Comparison of ENCODE assay signal across 8 cellular contexts in the genomic region with DNA sequence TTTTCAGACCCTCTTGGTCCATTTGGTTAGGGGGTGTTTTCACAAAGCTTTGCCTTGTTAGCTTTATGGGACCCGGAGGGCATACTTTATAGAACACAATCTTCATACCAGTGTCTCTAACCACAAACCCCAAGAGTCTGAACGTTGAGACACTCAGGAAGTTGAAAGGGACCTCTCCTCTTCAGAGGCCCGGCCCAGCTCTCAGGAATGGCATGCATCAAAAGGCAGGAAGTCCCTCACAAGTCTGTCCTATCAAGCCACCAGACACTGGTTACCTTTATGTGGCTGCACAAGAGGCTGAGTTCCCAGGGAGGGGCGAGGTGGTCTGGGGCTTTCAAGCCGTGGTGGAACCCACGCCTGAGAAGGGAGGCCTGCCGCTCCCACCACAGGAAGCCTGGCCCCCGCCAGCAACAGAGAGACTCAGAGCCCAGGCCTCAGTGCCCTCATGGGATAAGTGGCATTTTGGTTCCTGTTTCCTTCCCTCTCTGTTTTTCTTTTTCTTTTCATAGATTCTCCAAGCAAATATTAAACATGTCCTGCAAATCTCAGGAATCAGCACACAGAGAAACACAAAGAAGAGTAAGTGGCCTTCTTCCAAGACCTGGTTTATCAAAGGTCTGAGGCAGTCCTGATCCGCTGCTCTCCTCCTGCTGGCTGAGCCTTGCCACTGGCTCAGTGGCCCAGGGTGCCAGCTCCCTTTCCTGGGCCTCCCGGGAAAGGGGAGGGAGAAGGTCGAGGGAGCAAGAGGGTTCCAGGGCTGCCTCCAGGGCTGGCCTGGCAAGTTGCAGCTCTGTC. TPM values are rescaled to one million over a fixed set of nuclear protein-coding genes. Genes with fewer than 3 reads are reported as not detected.
DNase-seq lines count a peak whose midpoint lies in the region; ATAC-seq and TF ChIP-seq lines count a peak whose summit lies in the region.
"Not testable (repeated sequence)": the region's sequence is repeated elsewhere in the genome, so short reads cannot be mapped to it uniquely, and the experiment has no call there.

No MANE protein-coding gene starts in this region.

- peaks cover 63% of the 10 kb centered on the region for H3K4me1 Mint-ChIP-seq in CD4-positive, alpha-beta T cell (ENCODE audit: low read depth)
- peaks cover 49% of the 10 kb centered on the region for H3K4me1 Mint-ChIP-seq in activated CD8-positive, alpha-beta T cell treated with anti-CD3 and anti-CD28 coated beads for 36 hours (ENCODE audit: low read depth)

- not testable (repeated sequence) for H3K27ac ChIP-seq in CD4-positive, alpha-beta T cell (ENCODE audit: low read depth, low read length)
- H3K27ac ChIP-seq in left lung: peak overlapping the region; percentile 39 to 49

- peak in 8 of 10 experiments; percentile 11 to 62 (median 47) for DNase-seq in CD4-positive, alpha-beta T cell
- peak; percentile 88 for DNase-seq in RPMI7951 (ENCODE audit: low read depth)
- DNase-seq in activated CD8-positive, alpha-beta T cell treated with anti-CD3 and anti-CD28 coated beads for 36 hours: peak; percentile 65
- not testable (repeated sequence) for DNase-seq in astrocyte of the spinal cord (ENCODE audit: low read depth, low spot score); left lung
- DNase-seq in stimulated activated CD4-positive, alpha-beta T cell treated with anti-CD3 and anti-CD28 coated beads, Interleukin-4, amount 100 ng/mL, for 24 hours: peak; percentile 14

- peak overlapping the region; percentile 84 for H3K4me3 Mint-ChIP-seq in CD4-positive, alpha-beta T cell
- peak overlapping the region; percentile 63 for H3K4me3 Mint-ChIP-seq in activated CD8-positive, alpha-beta T cell treated with anti-CD3 and anti-CD28 coated beads for 36 hours

- POLR2A ChIA-PET in CD4-positive, alpha-beta T cell (lab: Charles Lee): interaction anchor here (0.9 to 1.9 kb wide), 3 partner anchors 51 to 209 kb away, joined by 3 to 6 read pairs (median 4); partner anchors contain the start of genes CEP95 and SMURF2
- POLR2A ChIA-PET in activated CD8-positive, alpha-beta T cell treated with anti-CD3 and anti-CD28 coated beads for 36 hours (lab: Charles Lee): interaction anchor here (1.2 kb wide), 1 partner anchor 206 kb away, joined by 3 read pairs; the partner anchor contains the start of gene CEP95

- not testable (repeated sequence) for H3K27me3 ChIP-seq in CD4-positive, alpha-beta T cell (ENCODE audit: control insufficient read depth, insufficient read depth, low read length); left lung

- in situ Hi-C loops in astrocyte of the spinal cord (cut with HindIII; ENCODE audit: low sequenced_read_pairs): not testable (repeated sequence)

- intact Hi-C loops in CD4-positive, alpha-beta T cell (cut with DNase I, micrococcal nuclease): loop anchor here in 1 of 2 experiments (5.0 kb wide), 1 partner anchor 50 kb away; the partner anchor contains the start of gene SMURF2
- intact Hi-C loops in activated CD8-positive, alpha-beta T cell treated with anti-CD3 and anti-CD28 coated beads for 36 hours (cut with micrococcal nuclease): not testable (repeated sequence)
- intact Hi-C loops in left lung (cut with DNase I): loop anchor here in 1 of 2 donors (10.0 kb wide), 1 partner anchor 58 kb away; no protein-coding TSS in a partner anchor

- not testable (repeated sequence) for TF ChIP-seq CTCF in CD4-positive, alpha-beta T cell (IDR thresholded peaks at IDR 0.05); activated CD8-positive, alpha-beta T cell treated with anti-CD3 and anti-CD28 coated beads for 36 hours (IDR thresholded peaks at IDR 0.05); left lung (IDR thresholded peaks at IDR 0.05)
- peak; percentile 30 for TF ChIP-seq CTCF in astrocyte of the spinal cord (IDR thresholded peaks at IDR 0.05; ENCODE audit: low read depth, low read length)

- not testable (repeated sequence) for H3K27me3 Mint-ChIP-seq in CD4-positive, alpha-beta T cell; activated CD8-positive, alpha-beta T cell treated with anti-CD3 and anti-CD28 coated beads for 36 hours

- H3K4me3 ChIP-seq in astrocyte of the spinal cord (ENCODE audit: low read depth, low read length); left lung: not testable (repeated sequence)

- CTCF ChIA-PET in CD4-positive, alpha-beta T cell (lab: Charles Lee); activated CD8-positive, alpha-beta T cell treated with anti-CD3 and anti-CD28 coated beads for 36 hours (lab: Charles Lee): not testable (repeated sequence)

- H3K9me3 Mint-ChIP-seq in CD4-positive, alpha-beta T cell; activated CD8-positive, alpha-beta T cell treated with anti-CD3 and anti-CD28 coated beads for 36 hours: not testable (repeated sequence)

- H3K4me1 ChIP-seq in left lung: peaks cover 17 to 50% of the 10 kb centered on the region in 2 donors

- H3K36me3 Mint-ChIP-seq in CD4-positive, alpha-beta T cell (ENCODE audit: low read depth); activated CD8-positive, alpha-beta T cell treated with anti-CD3 and anti-CD28 coated beads for 36 hours (ENCODE audit: low read depth): not testable (repeated sequence)

- ATAC-seq in CD4-positive, alpha-beta T cell (ENCODE audit: poor library complexity): peak; percentile 80
- peak; percentile 73 for ATAC-seq in GM21390 (IDR thresholded peaks at IDR 0.05; ENCODE audit: unreplicated experiment)
- ATAC-seq in HG03432 (IDR thresholded peaks at IDR 0.05; ENCODE audit: unreplicated experiment): peak; percentile 83
- peak; percentile 63 for ATAC-seq in activated CD8-positive, alpha-beta T cell treated with anti-CD3 and anti-CD28 coated beads for 36 hours
- ATAC-seq in left lung: peak; percentile 81

- H3K36me3 ChIP-seq in left lung: not testable (repeated sequence)

- H3K27ac Mint-ChIP-seq in CD4-positive, alpha-beta T cell: peak overlapping the region; percentile 87
- peak overlapping the region; percentile 90 for H3K27ac Mint-ChIP-seq in activated CD8-positive, alpha-beta T cell treated with anti-CD3 and anti-CD28 coated beads for 36 hours

- H3K9me3 ChIP-seq in CD4-positive, alpha-beta T cell (ENCODE audit: control insufficient read depth, low read length); left lung: not testable (repeated sequence)

RNA-seq across cellular contexts. Expression of gene SMURF2, which starts 50.6 kb away (rescaled TPM):
- 10 to 100 TPM; 28.0 to 29.7 TPM for total RNA-seq in CD4-positive, alpha-beta T cell
- total RNA-seq in RPMI7951 (2014; rRNA removed; shearing (Covaris generic)): 52.1 and 54.5 TPM in 2 replicates
- total RNA-seq in activated CD8-positive, alpha-beta T cell treated with anti-CD3 and anti-CD28 coated beads for 36 hours: 10 to 100 TPM; 13.8 to 13.9 TPM
- 10 to 100 TPM; 41.6 to 44.6 TPM for total RNA-seq in left lung
